In the genomic region with DNA sequence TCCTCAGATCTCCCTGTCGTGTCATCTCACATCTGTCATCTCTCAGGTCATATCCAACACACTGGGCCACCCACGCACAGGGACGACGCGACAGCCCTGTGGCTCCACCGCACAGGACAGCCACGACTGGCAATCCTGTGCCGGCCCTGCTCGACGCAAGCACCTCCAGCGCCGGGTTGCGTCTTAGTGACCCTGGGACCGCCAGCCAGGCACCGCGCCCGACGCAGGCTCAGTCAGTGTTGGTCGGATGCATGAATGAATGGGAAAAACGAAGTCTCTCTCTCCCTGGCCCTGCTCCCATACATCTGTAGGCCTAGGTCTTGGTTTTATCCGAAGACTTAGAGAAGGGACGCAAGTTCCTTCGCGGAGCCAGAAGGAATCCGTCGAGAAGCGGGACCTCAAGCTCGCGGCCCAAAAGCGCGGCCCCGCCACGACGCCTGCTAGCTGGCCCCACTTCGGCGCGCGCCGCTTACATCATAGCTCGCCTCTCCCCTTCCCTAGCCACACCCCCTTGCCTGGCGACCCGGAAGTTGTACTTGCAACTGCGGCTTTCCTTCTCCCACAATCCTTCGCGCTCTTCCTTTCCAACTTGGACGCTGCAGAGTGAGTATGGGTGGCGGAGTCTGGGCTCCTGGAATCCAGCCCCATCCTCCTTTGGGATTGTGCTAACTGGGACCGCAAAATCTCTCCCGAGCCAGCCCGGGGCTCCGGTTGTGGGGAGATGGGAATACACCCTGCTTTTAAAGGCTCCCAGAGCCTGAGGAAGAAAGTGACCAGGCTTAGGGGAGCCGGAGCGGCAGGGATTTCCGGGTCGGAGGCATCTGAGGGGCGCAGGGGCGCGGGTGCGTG, we compare ENCODE assay signal across 8 cellular contexts. TPM values are rescaled to one million over a fixed set of nuclear protein-coding genes. Genes with fewer than 3 reads are reported as not detected.
A peak's percentile ranks its signal among the peaks of the same experiment; 100 is the strongest.
DNase-seq lines count a peak whose midpoint lies in the region; ATAC-seq lines count a peak whose summit lies in the region.

TSS of gene RPL31 (plus strand) at position 577 of the 849 bp plus-strand sequence. CDS start 413 bp downstream, outside the sequence.

- peaks cover 50 to 56% of the 10 kb centered on the region in 2 donors for H3K36me3 Mint-ChIP-seq in activated naive CD4-positive, alpha-beta T cell treated with anti-CD3 and anti-CD28 coated beads, Interleukin-2, amount 50 U/mL, for 72 hours

- H3K27ac ChIP-seq in temporal lobe (ENCODE audit: low read depth, low read length): peak within 1 kb of the TSS; percentile 83

- peak; percentile 70 for DNase-seq in NCI-H1092 treated with DMSO at 0.1 percent for 48 hours (lab: John Stamatoyannopoulos, UW)
- peak; percentile 96 for DNase-seq in SKM-1 (lab: John Stamatoyannopoulos, UW; ENCODE audit: unreplicated experiment)
- peak; percentile 93 to 95 for DNase-seq in activated naive CD4-positive, alpha-beta T cell treated with anti-CD3 and anti-CD28 coated beads, Interleukin-2, amount 50 U/mL, for 72 hours (ENCODE audit: low spot score in 2 of 2)
- DNase-seq in glomerular endothelial cell (ENCODE audit: extremely low read depth, low read depth, low spot score): peak; percentile 70
- peak; percentile 93 for DNase-seq in occipital lobe (lab: John Stamatoyannopoulos, UW)

- H3K9me3 Mint-ChIP-seq in activated naive CD4-positive, alpha-beta T cell treated with anti-CD3 and anti-CD28 coated beads, Interleukin-2, amount 50 U/mL, for 72 hours: no peaks in the 10 kb centered on the region

- ATAC-seq in HG02610 (IDR thresholded peaks at IDR 0.05; ENCODE audit: unreplicated experiment): peak; percentile 93
- ATAC-seq in activated naive CD4-positive, alpha-beta T cell treated with anti-CD3 and anti-CD28 coated beads, Interleukin-2, amount 50 U/mL, for 72 hours: peak; percentile 96 to 97

- H3K27ac Mint-ChIP-seq in activated naive CD4-positive, alpha-beta T cell treated with anti-CD3 and anti-CD28 coated beads, Interleukin-2, amount 50 U/mL, for 72 hours: peak within 1 kb of the TSS; percentile 98 to 99

- H3K4me3 ChIP-seq in GM08714 (ENCODE audit: low read length): peak within 1 kb of the TSS; percentile 97

RNA-seq across cellular contexts. Expression of gene RPL31, which starts in this region (rescaled TPM):
- 1,000 to 10,000 TPM; 1,392 to 1,582 TPM for total RNA-seq in activated naive CD4-positive, alpha-beta T cell treated with anti-CD3 and anti-CD28 coated beads, Interleukin-2, amount 50 U/mL, for 72 hours
- 693 and 1,005 TPM in 2 replicates for total RNA-seq in glomerular endothelial cell
- 876 TPM for total RNA-seq in occipital lobe
- 684 TPM for total RNA-seq in temporal lobe

Comparison
In these comparisons a context has a peak if more than half of its experiments do, and no peak if none do; other contexts are left out.
1. Peak in every context shown above with its lines: DNase-seq, ATAC-seq, H3K4me3 ChIP-seq and H3K27ac ChIP-seq.